1 cellular context compared by ENCODE assay signal in the genomic region with DNA sequence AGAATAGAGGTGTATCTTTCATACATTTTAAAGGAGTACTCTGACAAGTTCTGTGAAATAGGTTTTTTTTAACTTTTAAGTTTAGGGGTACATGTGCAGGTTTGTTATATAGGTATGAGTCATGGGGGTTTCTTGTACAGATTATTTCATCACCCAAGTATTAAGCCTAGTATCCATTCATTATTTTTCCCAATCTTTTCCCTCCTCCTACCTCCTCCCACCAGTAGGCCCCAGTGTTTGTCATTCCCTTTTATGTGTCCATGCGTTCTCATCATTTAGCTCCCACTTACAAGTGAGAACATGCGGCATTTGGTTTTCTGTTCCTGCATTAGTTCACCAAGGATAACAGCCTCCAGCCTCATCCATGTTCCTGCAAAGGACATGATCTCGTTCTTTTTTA.
TF ChIP-seq lines count a peak whose summit lies in the region.

No MANE protein-coding gene starts in this region.

TF ChIP-seq in GM23338, 12 proteins besides CTCF, POLR2A, EP300 and RAD21 (continued from another document):
- TF ChIP-seq, protein P1, sequence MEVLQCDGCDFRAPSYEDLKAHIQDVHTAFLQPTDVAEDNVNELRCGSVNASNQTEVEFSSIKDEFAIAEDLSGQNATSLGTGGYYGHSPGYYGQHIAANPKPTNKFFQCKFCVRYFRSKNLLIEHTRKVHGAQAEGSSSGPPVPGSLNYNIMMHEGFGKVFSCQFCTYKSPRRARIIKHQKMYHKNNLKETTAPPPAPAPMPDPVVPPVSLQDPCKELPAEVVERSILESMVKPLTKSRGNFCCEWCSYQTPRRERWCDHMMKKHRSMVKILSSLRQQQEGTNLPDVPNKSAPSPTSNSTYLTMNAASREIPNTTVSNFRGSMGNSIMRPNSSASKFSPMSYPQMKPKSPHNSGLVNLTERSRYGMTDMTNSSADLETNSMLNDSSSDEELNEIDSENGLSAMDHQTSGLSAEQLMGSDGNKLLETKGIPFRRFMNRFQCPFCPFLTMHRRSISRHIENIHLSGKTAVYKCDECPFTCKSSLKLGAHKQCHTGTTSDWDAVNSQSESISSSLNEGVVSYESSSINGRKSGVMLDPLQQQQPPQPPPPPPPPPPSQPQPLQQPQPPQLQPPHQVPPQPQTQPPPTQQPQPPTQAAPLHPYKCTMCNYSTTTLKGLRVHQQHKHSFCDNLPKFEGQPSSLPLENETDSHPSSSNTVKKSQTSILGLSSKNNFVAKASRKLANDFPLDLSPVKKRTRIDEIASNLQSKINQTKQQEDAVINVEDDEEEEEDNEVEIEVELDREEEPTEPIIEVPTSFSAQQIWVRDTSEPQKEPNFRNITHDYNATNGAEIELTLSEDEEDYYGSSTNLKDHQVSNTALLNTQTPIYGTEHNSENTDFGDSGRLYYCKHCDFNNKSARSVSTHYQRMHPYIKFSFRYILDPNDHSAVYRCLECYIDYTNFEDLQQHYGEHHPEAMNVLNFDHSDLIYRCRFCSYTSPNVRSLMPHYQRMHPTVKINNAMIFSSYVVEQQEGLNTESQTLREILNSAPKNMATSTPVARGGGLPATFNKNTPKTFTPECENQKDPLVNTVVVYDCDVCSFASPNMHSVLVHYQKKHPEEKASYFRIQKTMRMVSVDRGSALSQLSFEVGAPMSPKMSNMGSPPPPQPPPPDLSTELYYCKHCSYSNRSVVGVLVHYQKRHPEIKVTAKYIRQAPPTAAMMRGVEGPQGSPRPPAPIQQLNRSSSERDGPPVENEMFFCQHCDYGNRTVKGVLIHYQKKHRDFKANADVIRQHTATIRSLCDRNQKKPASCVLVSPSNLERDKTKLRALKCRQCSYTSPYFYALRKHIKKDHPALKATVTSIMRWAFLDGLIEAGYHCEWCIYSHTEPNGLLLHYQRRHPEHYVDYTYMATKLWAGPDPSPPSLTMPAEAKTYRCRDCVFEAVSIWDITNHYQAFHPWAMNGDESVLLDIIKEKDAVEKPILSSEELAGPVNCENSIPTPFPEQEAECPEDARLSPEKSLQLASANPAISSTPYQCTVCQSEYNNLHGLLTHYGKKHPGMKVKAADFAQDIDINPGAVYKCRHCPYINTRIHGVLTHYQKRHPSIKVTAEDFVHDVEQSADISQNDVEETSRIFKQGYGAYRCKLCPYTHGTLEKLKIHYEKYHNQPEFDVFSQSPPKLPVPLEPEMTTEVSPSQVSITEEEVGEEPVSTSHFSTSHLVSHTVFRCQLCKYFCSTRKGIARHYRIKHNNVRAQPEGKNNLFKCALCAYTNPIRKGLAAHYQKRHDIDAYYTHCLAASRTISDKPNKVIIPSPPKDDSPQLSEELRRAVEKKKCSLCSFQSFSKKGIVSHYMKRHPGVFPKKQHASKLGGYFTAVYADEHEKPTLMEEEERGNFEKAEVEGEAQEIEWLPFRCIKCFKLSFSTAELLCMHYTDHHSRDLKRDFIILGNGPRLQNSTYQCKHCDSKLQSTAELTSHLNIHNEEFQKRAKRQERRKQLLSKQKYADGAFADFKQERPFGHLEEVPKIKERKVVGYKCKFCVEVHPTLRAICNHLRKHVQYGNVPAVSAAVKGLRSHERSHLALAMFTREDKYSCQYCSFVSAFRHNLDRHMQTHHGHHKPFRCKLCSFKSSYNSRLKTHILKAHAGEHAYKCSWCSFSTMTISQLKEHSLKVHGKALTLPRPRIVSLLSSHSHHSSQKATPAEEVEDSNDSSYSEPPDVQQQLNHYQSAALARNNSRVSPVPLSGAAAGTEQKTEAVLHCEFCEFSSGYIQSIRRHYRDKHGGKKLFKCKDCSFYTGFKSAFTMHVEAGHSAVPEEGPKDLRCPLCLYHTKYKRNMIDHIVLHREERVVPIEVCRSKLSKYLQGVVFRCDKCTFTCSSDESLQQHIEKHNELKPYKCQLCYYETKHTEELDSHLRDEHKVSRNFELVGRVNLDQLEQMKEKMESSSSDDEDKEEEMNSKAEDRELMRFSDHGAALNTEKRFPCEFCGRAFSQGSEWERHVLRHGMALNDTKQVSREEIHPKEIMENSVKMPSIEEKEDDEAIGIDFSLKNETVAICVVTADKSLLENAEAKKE (CRISPR knock-in tag; IDR thresholded peaks at IDR 0.05) = no peak
- TF ChIP-seq EZH2phosphoT487 (IDR thresholded peaks at IDR 0.05; ENCODE audit: unreplicated experiment) (no peak), CREB1 (CRISPR knock-in tag; IDR thresholded peaks at IDR 0.05; ENCODE audit: low read depth) (no peak), ZNF331 (CRISPR knock-in tag; IDR thresholded peaks at IDR 0.05; ENCODE audit: low read depth) (no peak), EZH2 (IDR thresholded peaks at IDR 0.05; ENCODE audit: low read depth, unreplicated experiment) (no peak), JUNB (IDR thresholded peaks at IDR 0.05; ENCODE audit: unreplicated experiment) (no peak)
- TF ChIP-seq, protein P2, sequence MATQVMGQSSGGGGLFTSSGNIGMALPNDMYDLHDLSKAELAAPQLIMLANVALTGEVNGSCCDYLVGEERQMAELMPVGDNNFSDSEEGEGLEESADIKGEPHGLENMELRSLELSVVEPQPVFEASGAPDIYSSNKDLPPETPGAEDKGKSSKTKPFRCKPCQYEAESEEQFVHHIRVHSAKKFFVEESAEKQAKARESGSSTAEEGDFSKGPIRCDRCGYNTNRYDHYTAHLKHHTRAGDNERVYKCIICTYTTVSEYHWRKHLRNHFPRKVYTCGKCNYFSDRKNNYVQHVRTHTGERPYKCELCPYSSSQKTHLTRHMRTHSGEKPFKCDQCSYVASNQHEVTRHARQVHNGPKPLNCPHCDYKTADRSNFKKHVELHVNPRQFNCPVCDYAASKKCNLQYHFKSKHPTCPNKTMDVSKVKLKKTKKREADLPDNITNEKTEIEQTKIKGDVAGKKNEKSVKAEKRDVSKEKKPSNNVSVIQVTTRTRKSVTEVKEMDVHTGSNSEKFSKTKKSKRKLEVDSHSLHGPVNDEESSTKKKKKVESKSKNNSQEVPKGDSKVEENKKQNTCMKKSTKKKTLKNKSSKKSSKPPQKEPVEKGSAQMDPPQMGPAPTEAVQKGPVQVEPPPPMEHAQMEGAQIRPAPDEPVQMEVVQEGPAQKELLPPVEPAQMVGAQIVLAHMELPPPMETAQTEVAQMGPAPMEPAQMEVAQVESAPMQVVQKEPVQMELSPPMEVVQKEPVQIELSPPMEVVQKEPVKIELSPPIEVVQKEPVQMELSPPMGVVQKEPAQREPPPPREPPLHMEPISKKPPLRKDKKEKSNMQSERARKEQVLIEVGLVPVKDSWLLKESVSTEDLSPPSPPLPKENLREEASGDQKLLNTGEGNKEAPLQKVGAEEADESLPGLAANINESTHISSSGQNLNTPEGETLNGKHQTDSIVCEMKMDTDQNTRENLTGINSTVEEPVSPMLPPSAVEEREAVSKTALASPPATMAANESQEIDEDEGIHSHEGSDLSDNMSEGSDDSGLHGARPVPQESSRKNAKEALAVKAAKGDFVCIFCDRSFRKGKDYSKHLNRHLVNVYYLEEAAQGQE (IDR thresholded peaks at IDR 0.05; ENCODE audit: unreplicated experiment) = no peak
